In genomic region chr5:1224631-1225030, GRCh38 we compare ENCODE assay signal across 40 cellular contexts. TPM values are rescaled to one million over a fixed set of nuclear protein-coding genes. Genes with fewer than 3 reads are reported as not detected.
"Had no signal": no experiment of that assay in that cellular context is flagged by ENCODE, and none has a peak within 500 bp of the region (broad histone marks: within the 10 kb centered on the region; RNA-seq: fewer than 3 reads in every experiment).

No MANE protein-coding gene starts in this region.

- H3K9me3 ChIP-seq: ascending aorta had no signal

- H3K36me3 ChIP-seq: ascending aorta, cardiac muscle cell had no signal

- H3K4me3 ChIP-seq: ascending aorta, cardiac muscle cell had no signal

- FAIRE-seq: bronchial epithelial cell, TTC549 had no signal

- H3K4me1 ChIP-seq: ascending aorta had no signal

- H3K4me3 Mint-ChIP-seq: activated CD4-positive, alpha-beta memory T cell treated with anti-CD3 and anti-CD28 coated beads, Interleukin-2, amount 10 ng/mL, durations not matched to agents 7 days and 5 days; activated CD4-positive, alpha-beta T cell treated with anti-CD3 and anti-CD28 coated beads for 36 hours; activated CD4-positive, alpha-beta T cell treated with anti-CD3 and anti-CD28 coated beads, Interleukin-2, amount 10 ng/mL, durations not matched to agents 7 days and 5 days; activated CD8-positive, alpha-beta memory T cell treated with anti-CD3 and anti-CD28 coated beads, Interleukin-2, amount 10 ng/mL, durations not matched to agents 7 days and 5 days; activated CD8-positive, alpha-beta T cell treated with anti-CD3 and anti-CD28 coated beads, Interleukin-2, amount 10 ng/mL, durations not matched to agents 7 days and 5 days; activated naive CD4-positive, alpha-beta T cell treated with anti-CD3 and anti-CD28 coated beads, Interleukin-2, amount 10 ng/mL, durations not matched to agents 7 days and 5 days; activated naive CD4-positive, alpha-beta T cell treated with anti-CD3 and anti-CD28 coated beads, Interleukin-2, amount 50 U/mL, for 24 hours; activated naive CD8-positive, alpha-beta T cell; activated naive CD8-positive, alpha-beta T cell treated with anti-CD3 and anti-CD28 coated beads, Interleukin-2, amount 10 ng/mL, durations not matched to agents 7 days and 5 days; activated naive CD8-positive, alpha-beta T cell treated with anti-CD3 and anti-CD28 coated beads, Interleukin-2, amount 50 U/mL, for 24 hours; activated T-cell treated with anti-CD3 and anti-CD28 coated beads, Interleukin-2, amount 50 U/mL, for 24 hours; brain; central memory CD8-positive, alpha-beta T cell; T-helper 1 cell treated with Interleukin-12 subunit alpha and Interleukin-12 subunit beta and Interleukin-4 antibody, amounts not matched to agents 30 μg/mL and 1 μg/mL, for 36 hours; T-helper 2 cell treated with Interferon-gamma antibody and Interleukin-4, amounts not matched to agents 5 μg/mL and 100 μg/mL, for 36 hours had no signal

- ATAC-seq: activated CD4-positive, alpha-beta T cell treated with anti-CD3 and anti-CD28 coated beads for 36 hours; activated CD4-positive, CD25-positive, alpha-beta regulatory T cell treated with anti-CD3 and anti-CD28 coated beads, Interleukin-2, amount 50 U/mL, for 24 hours; activated CD8-positive, alpha-beta memory T cell treated with anti-CD3 and anti-CD28 coated beads, Interleukin-2, amount 10 ng/mL, durations not matched to agents 7 days and 5 days; activated CD8-positive, alpha-beta T cell treated with anti-CD3 and anti-CD28 coated beads, Interleukin-2, amount 10 ng/mL, durations not matched to agents 7 days and 5 days; activated naive CD8-positive, alpha-beta T cell treated with anti-CD3 and anti-CD28 coated beads, Interleukin-2, amount 50 U/mL, for 24 hours had no signal

- H3K4me1 Mint-ChIP-seq: activated naive CD8-positive, alpha-beta T cell treated with anti-CD3 and anti-CD28 coated beads, Interleukin-2, amount 50 U/mL, for 24 hours had no signal

- H3K27me3 Mint-ChIP-seq: activated CD4-positive, alpha-beta memory T cell treated with anti-CD3 and anti-CD28 coated beads, Interleukin-2, amount 10 ng/mL, durations not matched to agents 7 days and 5 days; activated CD4-positive, alpha-beta T cell treated with anti-CD3 and anti-CD28 coated beads, Interleukin-2, amount 10 ng/mL, durations not matched to agents 7 days and 5 days; activated naive CD4-positive, alpha-beta T cell treated with anti-CD3 and anti-CD28 coated beads, Interleukin-2, amount 50 U/mL, for 24 hours; brain had no signal

- H3K36me3 Mint-ChIP-seq: activated CD8-positive, alpha-beta memory T cell treated with anti-CD3 and anti-CD28 coated beads, Interleukin-2, amount 10 ng/mL, durations not matched to agents 7 days and 5 days; activated naive CD4-positive, alpha-beta T cell treated with anti-CD3 and anti-CD28 coated beads, Interleukin-2, amount 10 ng/mL, durations not matched to agents 7 days and 5 days; activated naive CD4-positive, alpha-beta T cell treated with anti-CD3 and anti-CD28 coated beads, Interleukin-2, amount 50 U/mL, for 24 hours; activated naive CD8-positive, alpha-beta T cell; activated naive CD8-positive, alpha-beta T cell treated with anti-CD3 and anti-CD28 coated beads, Interleukin-2, amount 10 ng/mL, durations not matched to agents 7 days and 5 days; brain had no signal

- H3K27me3 ChIP-seq: ascending aorta, cardiac muscle cell had no signal

- DNase-seq: activated CD4-positive, alpha-beta memory T cell treated with anti-CD3 and anti-CD28 coated beads, Interleukin-2, amount 10 ng/mL, durations not matched to agents 7 days and 5 days; activated CD4-positive, alpha-beta T cell treated with anti-CD3 and anti-CD28 coated beads for 1 hour; activated CD4-positive, alpha-beta T cell treated with anti-CD3 and anti-CD28 coated beads for 36 hours; activated CD4-positive, alpha-beta T cell treated with anti-CD3 and anti-CD28 coated beads for 48 hours; activated CD4-positive, alpha-beta T cell treated with anti-CD3 and anti-CD28 coated beads, Interleukin-2, amount 10 ng/mL, durations not matched to agents 7 days and 5 days; activated CD4-positive, alpha-beta T cell treated with anti-CD3 and anti-CD28 coated beads, Interleukin-2, amount 50 U/mL, for 48 hours; activated CD4-positive, CD25-positive, alpha-beta regulatory T cell; activated CD8-positive, alpha-beta memory T cell treated with anti-CD3 and anti-CD28 coated beads for 24 hours; activated CD8-positive, alpha-beta memory T cell treated with anti-CD3 and anti-CD28 coated beads, Interleukin-2, amount 10 ng/mL, durations not matched to agents 7 days and 5 days; activated CD8-positive, alpha-beta memory T cell treated with anti-CD3 and anti-CD28 coated beads, Interleukin-2, amount 50 U/mL, for 48 hours; activated CD8-positive, alpha-beta T cell treated with anti-CD3 and anti-CD28 coated beads, Interleukin-2, amount 10 ng/mL, durations not matched to agents 7 days and 5 days; activated effector memory CD4-positive, alpha-beta T cell treated with Interleukin-2 at 50 U/mL for 16 hours; activated gamma-delta T cell; activated naive CD4-positive, alpha-beta T cell treated with anti-CD3 and anti-CD28 coated beads, Interleukin-2, amount 10 ng/mL, durations not matched to agents 7 days and 5 days; activated naive CD4-positive, alpha-beta T cell treated with Interleukin-2 at 50 U/mL for 16 hours; activated naive CD8-positive, alpha-beta T cell treated with anti-CD3 and anti-CD28 coated beads, Interleukin-2, amount 10 ng/mL, durations not matched to agents 7 days and 5 days; activated naive CD8-positive, alpha-beta T cell treated with anti-CD3 and anti-CD28 coated beads, Interleukin-2, amount 50 U/mL, for 24 hours; activated T-cell treated with anti-CD3 and anti-CD28 coated beads, Interleukin-2, amount 50 U/mL, for 24 hours; activated T-cell treated with anti-CD3 and anti-CD28 coated beads, Interleukin-2, amount 50 U/mL, for 48 hours; amygdala; anterior cingulate cortex; caudate nucleus; cerebellar nuclear complex; T-helper 1 cell; T-helper 2 cell; T-helper 9 cell had no signal

- H3K27ac ChIP-seq: ascending aorta, cardiac muscle cell, VCaP had no signal

- H3K27ac Mint-ChIP-seq: activated CD4-positive, alpha-beta memory T cell treated with anti-CD3 and anti-CD28 coated beads, Interleukin-2, amount 10 ng/mL, durations not matched to agents 7 days and 5 days; activated CD4-positive, alpha-beta T cell treated with anti-CD3 and anti-CD28 coated beads for 36 hours; activated CD4-positive, alpha-beta T cell treated with anti-CD3 and anti-CD28 coated beads, Interleukin-2, amount 10 ng/mL, durations not matched to agents 7 days and 5 days; activated CD8-positive, alpha-beta memory T cell treated with anti-CD3 and anti-CD28 coated beads, Interleukin-2, amount 10 ng/mL, durations not matched to agents 7 days and 5 days; activated CD8-positive, alpha-beta T cell treated with anti-CD3 and anti-CD28 coated beads, Interleukin-2, amount 10 ng/mL, durations not matched to agents 7 days and 5 days; activated naive CD4-positive, alpha-beta T cell treated with anti-CD3 and anti-CD28 coated beads, Interleukin-2, amount 10 ng/mL, durations not matched to agents 7 days and 5 days; activated naive CD4-positive, alpha-beta T cell treated with anti-CD3 and anti-CD28 coated beads, Interleukin-2, amount 50 U/mL, for 24 hours; activated naive CD8-positive, alpha-beta T cell; activated naive CD8-positive, alpha-beta T cell treated with anti-CD3 and anti-CD28 coated beads, Interleukin-2, amount 10 ng/mL, durations not matched to agents 7 days and 5 days; activated naive CD8-positive, alpha-beta T cell treated with anti-CD3 and anti-CD28 coated beads, Interleukin-2, amount 50 U/mL, for 24 hours; activated T-cell treated with anti-CD3 and anti-CD28 coated beads, Interleukin-2, amount 50 U/mL, for 24 hours; activated T-helper 2 cell treated with anti-CD3 and anti-CD28 coated beads, Interferon-gamma antibody, Interleukin-2, Interleukin-4, amounts not matched to agents 10 μg/mL and 5 μg/mL and 100 μg/mL, durations not matched to agents 14 hours and 24 hours and 36 hours; brain; T-helper 1 cell treated with Interleukin-12 subunit alpha and Interleukin-12 subunit beta and Interleukin-4 antibody, amounts not matched to agents 30 μg/mL and 1 μg/mL, for 36 hours; T-helper 2 cell treated with Interferon-gamma antibody and Interleukin-4, amounts not matched to agents 5 μg/mL and 100 μg/mL, for 36 hours had no signal

- H3K9me3 Mint-ChIP-seq: activated naive CD4-positive, alpha-beta T cell treated with anti-CD3 and anti-CD28 coated beads, Interleukin-2, amount 50 U/mL, for 24 hours; activated naive CD8-positive, alpha-beta T cell treated with anti-CD3 and anti-CD28 coated beads, Interleukin-2, amount 50 U/mL, for 24 hours; activated T-cell treated with anti-CD3 and anti-CD28 coated beads, Interleukin-2, amount 50 U/mL, for 24 hours; activated T-helper 2 cell treated with anti-CD3 and anti-CD28 coated beads, Interferon-gamma antibody, Interleukin-2, Interleukin-4, amounts not matched to agents 10 μg/mL and 5 μg/mL and 100 μg/mL, durations not matched to agents 14 hours and 24 hours and 36 hours; central memory CD8-positive, alpha-beta T cell; T-helper 2 cell treated with Interferon-gamma antibody and Interleukin-4, amounts not matched to agents 5 μg/mL and 100 μg/mL, for 36 hours had no signal

RNA-seq across cellular contexts. Expression of gene SLC6A18, which starts 0.6 kb away (rescaled TPM):
- total RNA-seq: activated CD4-positive, alpha-beta memory T cell treated with anti-CD3 and anti-CD28 coated beads, Interleukin-2, amount 10 ng/mL, durations not matched to agents 7 days and 5 days; activated CD4-positive, alpha-beta T cell treated with anti-CD3 and anti-CD28 coated beads for 36 hours; activated CD4-positive, alpha-beta T cell treated with anti-CD3 and anti-CD28 coated beads, Interleukin-2, amount 10 ng/mL, durations not matched to agents 7 days and 5 days; activated CD8-positive, alpha-beta memory T cell treated with anti-CD3 and anti-CD28 coated beads, Interleukin-2, amount 10 ng/mL, durations not matched to agents 7 days and 5 days; activated CD8-positive, alpha-beta T cell treated with anti-CD3 and anti-CD28 coated beads, Interleukin-2, amount 10 ng/mL, durations not matched to agents 7 days and 5 days; activated naive CD8-positive, alpha-beta T cell treated with anti-CD3 and anti-CD28 coated beads, Interleukin-2, amount 10 ng/mL, durations not matched to agents 7 days and 5 days; activated T-helper 2 cell treated with anti-CD3 and anti-CD28 coated beads, Interferon-gamma antibody, Interleukin-2, Interleukin-4, amounts not matched to agents 10 μg/mL and 5 μg/mL and 100 μg/mL, durations not matched to agents 14 hours and 24 hours and 36 hours; ascending aorta; bronchial epithelial cell; cardiac muscle cell had no signal
- polyA plus RNA-seq: adipose tissue, cardiac muscle cell had no signal

RNA-seq across cellular contexts. Expression of gene SLC6A19, which starts 23.2 kb away (rescaled TPM):
- total RNA-seq: activated CD4-positive, alpha-beta memory T cell treated with anti-CD3 and anti-CD28 coated beads, Interleukin-2, amount 10 ng/mL, durations not matched to agents 7 days and 5 days; activated CD4-positive, alpha-beta T cell treated with anti-CD3 and anti-CD28 coated beads for 36 hours; activated CD4-positive, alpha-beta T cell treated with anti-CD3 and anti-CD28 coated beads, Interleukin-2, amount 10 ng/mL, durations not matched to agents 7 days and 5 days; activated CD8-positive, alpha-beta memory T cell treated with anti-CD3 and anti-CD28 coated beads, Interleukin-2, amount 10 ng/mL, durations not matched to agents 7 days and 5 days; activated CD8-positive, alpha-beta T cell treated with anti-CD3 and anti-CD28 coated beads, Interleukin-2, amount 10 ng/mL, durations not matched to agents 7 days and 5 days; activated naive CD8-positive, alpha-beta T cell treated with anti-CD3 and anti-CD28 coated beads, Interleukin-2, amount 10 ng/mL, durations not matched to agents 7 days and 5 days; activated T-helper 2 cell treated with anti-CD3 and anti-CD28 coated beads, Interferon-gamma antibody, Interleukin-2, Interleukin-4, amounts not matched to agents 10 μg/mL and 5 μg/mL and 100 μg/mL, durations not matched to agents 14 hours and 24 hours and 36 hours; ascending aorta; bronchial epithelial cell had no signal
